Comparison of ENCODE assay signal across 1 cellular context in the genomic region with DNA sequence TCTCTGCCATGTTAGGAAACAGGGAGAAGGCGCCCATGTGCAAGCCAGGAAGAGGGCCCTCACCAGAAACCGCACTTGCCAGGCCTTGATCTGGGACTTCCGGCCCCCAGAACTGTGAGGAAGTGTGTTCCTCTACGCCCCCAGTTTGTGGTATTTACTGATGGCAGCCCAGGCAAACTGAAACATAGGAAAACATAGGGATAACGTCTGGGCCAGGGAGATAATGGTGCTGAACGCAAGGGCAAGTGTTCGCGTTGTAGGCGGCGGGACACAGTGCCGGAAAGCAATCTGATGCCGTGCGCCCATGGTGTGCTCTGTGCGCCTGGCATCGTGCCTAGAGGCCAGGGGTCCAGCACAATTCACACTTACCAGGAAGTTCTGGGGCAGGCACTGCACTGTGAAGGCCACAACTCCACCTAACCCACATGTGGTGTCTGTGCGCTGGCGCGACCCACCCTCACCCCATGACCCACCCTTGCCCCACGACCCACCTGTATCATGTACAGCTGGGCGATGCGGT.
TF ChIP-seq lines count a peak whose summit lies in the region.

No MANE protein-coding gene starts in this region.

TF ChIP-seq in K562, 482 proteins besides CTCF, POLR2A, EP300 and RAD21 (continued from another document):
- TF ChIP-seq SPI1 (IDR thresholded peaks at IDR 0.05; ENCODE audit: borderline replicate concordance, low read depth, low read length) (peak; percentile 86), DACH1 (IDR thresholded peaks at IDR 0.05; ENCODE audit: partially characterized antibody) (no peak), ARID1B (IDR thresholded peaks at IDR 0.05) (peak; percentile 84), NEUROD1 (IDR thresholded peaks at IDR 0.05; ENCODE audit: borderline replicate concordance, low read depth, low read length, partially characterized antibody) (peak; percentile 36), FOXK1 (CRISPR knock-in tag; IDR thresholded peaks at IDR 0.05; ENCODE audit: borderline replicate concordance) (no peak), MBD1 (CRISPR knock-in tag; IDR thresholded peaks at IDR 0.05) (no peak), PML (IDR thresholded peaks at IDR 0.05; ENCODE audit: low read length) (peak; percentile 28; the same call in 1 of the 2 replicates), MNT (conservative IDR thresholded peaks at IDR 0.05) (peak in 1 of 2 experiments; percentile 10; a peak in 1 of 4 replicates), LARP7 (IDR thresholded peaks at IDR 0.05) (no peak), NFIC (IDR thresholded peaks at IDR 0.05) (peak; percentile 75), ZMIZ1 (IDR thresholded peaks at IDR 0.05; ENCODE audit: low read depth in 2 of 2, low read length in 2 of 2) (peak in 1 of 2 experiments; percentile 80; a peak in 1 of 4 replicates)
